1 cellular context compared by ENCODE assay signal in the genomic region with DNA sequence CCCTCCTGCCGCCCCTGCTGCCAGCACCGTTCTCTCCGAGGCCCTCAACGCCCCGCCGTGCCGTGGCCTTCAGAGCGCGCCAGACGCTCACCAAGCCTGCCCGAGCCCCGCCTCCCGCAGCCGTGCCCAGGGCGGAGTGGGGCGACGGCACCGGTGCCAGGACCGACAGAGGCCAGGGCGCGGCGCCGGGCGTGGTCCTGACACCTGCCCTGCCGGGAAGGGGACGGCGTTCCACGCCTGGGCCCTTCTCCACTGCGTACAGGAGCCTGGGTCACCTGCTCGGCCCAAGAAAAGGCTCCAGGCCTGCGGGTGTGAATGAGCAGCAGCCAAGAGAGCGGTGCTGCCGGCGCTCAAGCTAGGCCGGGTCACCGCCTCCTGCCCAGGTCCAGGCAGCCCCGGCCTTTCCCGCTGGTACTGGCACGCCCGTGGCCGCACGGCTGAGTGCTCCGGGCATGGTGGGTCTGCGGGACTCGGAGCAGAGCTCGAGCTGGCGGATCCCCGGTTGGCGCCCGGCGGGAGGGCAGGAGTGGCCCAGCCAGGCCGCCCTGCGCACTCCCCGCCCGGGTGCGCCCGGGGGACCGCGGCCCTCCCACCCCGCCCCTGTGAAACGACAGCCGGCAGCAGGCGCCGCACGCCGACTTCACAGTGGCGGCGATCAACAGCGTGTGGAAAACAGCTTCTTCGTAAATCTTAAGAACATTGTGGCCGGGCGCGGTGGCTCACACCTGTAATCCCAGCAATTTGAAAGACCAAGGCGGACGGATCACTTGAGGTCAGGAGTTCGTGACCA.
A peak's percentile ranks its signal among the peaks of the same experiment; 100 is the strongest.
TF ChIP-seq lines count a peak whose summit lies in the region.

No MANE protein-coding gene starts in this region.

TF ChIP-seq in H1, 55 proteins besides CTCF, POLR2A, EP300 and RAD21:
- TF ChIP-seq NANOG (IDR thresholded peaks at IDR 0.05; ENCODE audit: insufficient read depth, low read depth, low read length, poor library complexity, severe bottlenecking) (no peak), ATF3 (IDR thresholded peaks at IDR 0.05; ENCODE audit: insufficient read depth, low read depth, low read length) (no peak), SP2 (IDR thresholded peaks at IDR 0.05; ENCODE audit: low read length) (no peak), ASH2L (IDR thresholded peaks at IDR 0.05; ENCODE audit: low read length) (no peak), GABPA (IDR thresholded peaks at IDR 0.05; ENCODE audit: borderline replicate concordance, insufficient read depth, low read length) (0 out of 2 replicates have a peak, but pooled peaks have one; percentile 26), SUZ12 (IDR thresholded peaks at IDR 0.05; ENCODE audit: low read length) (peak; percentile 86), CREB1 (IDR thresholded peaks at IDR 0.05) (no peak), TEAD4 (IDR thresholded peaks at IDR 0.05; ENCODE audit: low read depth, low read length) (no peak), RBBP5 (IDR thresholded peaks at IDR 0.05; ENCODE audit: borderline replicate concordance, low read depth, low read length) (no peak), NRF1 (IDR thresholded peaks at IDR 0.05; ENCODE audit: low read depth, low read length) (no peak), JUND (IDR thresholded peaks at IDR 0.05; ENCODE audit: low read length) (no peak), TBP (IDR thresholded peaks at IDR 0.05; ENCODE audit: low read depth, low read length) (no peak), BACH1 (IDR thresholded peaks at IDR 0.05; ENCODE audit: low read length) (no peak), CHD2 (IDR thresholded peaks at IDR 0.05; ENCODE audit: low read length) (no peak), EGR1 (IDR thresholded peaks at IDR 0.05; ENCODE audit: borderline replicate concordance, low read depth, low read length) (no peak), JUN (IDR thresholded peaks at IDR 0.05; ENCODE audit: low read depth, low read length) (no peak), KDM4A (IDR thresholded peaks at IDR 0.05; ENCODE audit: low read depth, low read length, severe bottlenecking) (peak; percentile 82), CHD1 (IDR thresholded peaks at IDR 0.05; ENCODE audit: low read depth, low read length) (no peak), MAFK (IDR thresholded peaks at IDR 0.05; ENCODE audit: low read depth, low read length) (no peak), FOSL1 (IDR thresholded peaks at IDR 0.05; ENCODE audit: insufficient read depth, low read depth, low read length) (no peak), GTF2F1 (IDR thresholded peaks at IDR 0.05; ENCODE audit: borderline replicate concordance, low read depth, low read length) (no peak), SIN3A (conservative IDR thresholded peaks at IDR 0.05 in 1 of 2, IDR thresholded peaks at IDR 0.05 in 1 of 2; ENCODE audit: low read depth in 1 of 2, low read length in 2 of 2) (no peak)
- TF ChIP-seq, protein P1, sequence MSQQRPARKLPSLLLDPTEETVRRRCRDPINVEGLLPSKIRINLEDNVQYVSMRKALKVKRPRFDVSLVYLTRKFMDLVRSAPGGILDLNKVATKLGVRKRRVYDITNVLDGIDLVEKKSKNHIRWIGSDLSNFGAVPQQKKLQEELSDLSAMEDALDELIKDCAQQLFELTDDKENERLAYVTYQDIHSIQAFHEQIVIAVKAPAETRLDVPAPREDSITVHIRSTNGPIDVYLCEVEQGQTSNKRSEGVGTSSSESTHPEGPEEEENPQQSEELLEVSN (IDR thresholded peaks at IDR 0.05), result peak; percentile 32; the same call in 1 of the 2 replicates
